ENCODE assay signal across 33 cellular contexts in genomic region chr4:74757136-74757535, GRCh38. TPM values are rescaled to one million over a fixed set of nuclear protein-coding genes. Genes with fewer than 3 reads are reported as not detected.
"Had no signal": no experiment of that assay in that cellular context is flagged by ENCODE, and none has a peak within 500 bp of the region (broad histone marks: within the 10 kb centered on the region; RNA-seq: fewer than 3 reads in every experiment).

No MANE protein-coding gene starts in this region.

- H2AFZ ChIP-seq: parathyroid adenoma had no signal

- H3K36me3 Mint-ChIP-seq: naive B cell; naive thymus-derived CD8-positive, alpha-beta T cell; stimulated activated memory B cell treated with anti-CD40 and anti-IgM and Interleukin-4, amounts not matched to agents 10 μg/mL and 1 μg/mL and 100 μg/mL, for 72 hours had no signal

- H3K79me2 ChIP-seq: parathyroid adenoma had no signal

- H3K4me2 ChIP-seq: smooth muscle cell had no signal

- H3K4me3 ChIP-seq: ovary, psoas muscle, right lobe of liver, skin epidermis, smooth muscle cell, spleen, suprapubic skin, testis, tibial artery, transverse colon, upper lobe of left lung, vagina had no signal

- H3K4me3 Mint-ChIP-seq: naive B cell; naive thymus-derived CD8-positive, alpha-beta T cell; natural killer cell treated with Interleukin-12 subunit alpha and Interleukin-12 subunit beta and Interleukin-15 and Interleukin-18, amount 100 ng/mL, for 72 hours; nephron progenitor cell; neural crest cell; stimulated activated memory B cell treated with anti-CD40 and anti-IgM and Interleukin-4, amounts not matched to agents 10 μg/mL and 1 μg/mL and 100 μg/mL, for 72 hours; stimulated activated naive CD8-positive, alpha-beta T cell treated with anti-CD3 and anti-CD28 coated beads, Interleukin-15, amount 100 ng/mL, for 72 hours had no signal

- DNase-seq: naive B cell; naive thymus-derived CD8-positive, alpha-beta T cell; nephron progenitor cell; occipital lobe; ovary; posterior cingulate gyrus; psoas muscle; right lobe of liver; spleen; stimulated activated CD4-positive, alpha-beta T cell treated with anti-CD3 and anti-CD28 coated beads, Interleukin-12 subunit alpha, Interleukin-12 subunit beta, amount 100 ng/mL, for 4 hours; stimulated activated CD4-positive, alpha-beta T cell treated with anti-CD3 and anti-CD28 coated beads, Interleukin-1b, Interleukin-23, amount 100 ng/mL, for 48 hours; stimulated activated CD4-positive, alpha-beta T cell treated with anti-CD3 and anti-CD28 coated beads, Interleukin-4, amount 100 ng/mL, for 1 hour; stimulated activated CD4-positive, alpha-beta T cell treated with anti-CD3 and anti-CD28 coated beads, Interleukin-4, amount 100 ng/mL, for 4 hours; stimulated activated CD8-positive, alpha-beta memory T cell treated with anti-CD3 and anti-CD28 coated beads, Interleukin-4, amount 100 ng/mL, for 48 hours; stimulated activated naive CD4-positive, alpha-beta T cell; stimulated activated naive CD8-positive, alpha-beta T cell treated with anti-CD3 and anti-CD28 coated beads, Interleukin-15, amount 100 ng/mL, for 72 hours; stimulated activated naive CD8-positive, alpha-beta T cell treated with anti-CD3 and anti-CD28 coated beads, Interleukin-15, Interleukin-2, amounts not matched to agents 100 U/mL and 50 U/mL, for 24 hours; substantia nigra; testis; tibial artery; transverse colon; upper lobe of left lung had no signal

- H3K4me1 Mint-ChIP-seq: naive thymus-derived CD8-positive, alpha-beta T cell; stimulated activated memory B cell treated with anti-CD40 and anti-IgM and Interleukin-4, amounts not matched to agents 10 μg/mL and 1 μg/mL and 100 μg/mL, for 72 hours; stimulated activated naive CD8-positive, alpha-beta T cell treated with anti-CD3 and anti-CD28 coated beads, Interleukin-15, amount 100 ng/mL, for 72 hours had no signal

- H3K27ac Mint-ChIP-seq: naive B cell; naive thymus-derived CD8-positive, alpha-beta T cell; natural killer cell treated with Interleukin-12 subunit alpha and Interleukin-12 subunit beta and Interleukin-15 and Interleukin-18, amount 100 ng/mL, for 72 hours; nephron progenitor cell; progenitor cell of endocrine pancreas; stimulated activated memory B cell treated with anti-CD40 and anti-IgM and Interleukin-4, amounts not matched to agents 10 μg/mL and 1 μg/mL and 100 μg/mL, for 72 hours had no signal

- H3K27me3 Mint-ChIP-seq: natural killer cell treated with Interleukin-12 subunit alpha and Interleukin-12 subunit beta and Interleukin-15 and Interleukin-18, amount 100 ng/mL, for 72 hours; stimulated activated naive CD8-positive, alpha-beta T cell treated with anti-CD3 and anti-CD28 coated beads, Interleukin-15, amount 100 ng/mL, for 72 hours had no signal

- H3K9me3 ChIP-seq: neutrophil, ovary, psoas muscle, right lobe of liver, spleen, suprapubic skin, testis, tibial artery, transverse colon, upper lobe of left lung, vagina had no signal

- H3K4me1 ChIP-seq: parathyroid adenoma, psoas muscle, right lobe of liver, spleen, testis, vagina had no signal

- ATAC-seq: naive thymus-derived CD8-positive, alpha-beta T cell; natural killer cell treated with Interleukin-12 subunit alpha and Interleukin-12 subunit beta and Interleukin-15 and Interleukin-18, amount 100 ng/mL, for 72 hours; psoas muscle; right cardiac atrium; right lobe of liver; stimulated activated memory B cell treated with anti-CD40 and anti-IgM and Interleukin-4, amounts not matched to agents 10 μg/mL and 1 μg/mL and 100 μg/mL, for 72 hours; stimulated activated naive CD8-positive, alpha-beta T cell treated with anti-CD3 and anti-CD28 coated beads, Interleukin-15, amount 100 ng/mL, for 72 hours; stimulated activated naive CD8-positive, alpha-beta T cell treated with anti-CD3 and anti-CD28 coated beads, Interleukin-15, Interleukin-2, amounts not matched to agents 100 U/mL and 50 U/mL, for 24 hours had no signal

- H3K9me3 Mint-ChIP-seq: nephron progenitor cell; stimulated activated memory B cell treated with anti-CD40 and anti-IgM and Interleukin-4, amounts not matched to agents 10 μg/mL and 1 μg/mL and 100 μg/mL, for 72 hours; stimulated activated naive CD8-positive, alpha-beta T cell treated with anti-CD3 and anti-CD28 coated beads, Interleukin-15, amount 100 ng/mL, for 72 hours had no signal

- H3K36me3 ChIP-seq: neutrophil, ovary, right lobe of liver, spleen, suprapubic skin, tibial artery, transverse colon, upper lobe of left lung, vagina had no signal

- H3K27ac ChIP-seq: neutrophil, ovary, parathyroid adenoma, psoas muscle, right lobe of liver, skin epidermis, spleen, suprapubic skin, testis, tibial artery, upper lobe of left lung, vagina had no signal

- H3K9ac ChIP-seq: parathyroid adenoma had no signal

- H3K27me3 ChIP-seq: neutrophil, ovary, right lobe of liver, spleen, suprapubic skin, testis, tibial artery, transverse colon, upper lobe of left lung, vagina had no signal

RNA-seq across cellular contexts. Expression of gene BTC, which starts 37.2 kb away (rescaled TPM):
- total RNA-seq: naive thymus-derived CD8-positive, alpha-beta T cell; natural killer cell treated with Interleukin-12 subunit alpha and Interleukin-12 subunit beta and Interleukin-15 and Interleukin-18, amount 100 ng/mL, for 72 hours; neural crest cell had no signal
- polyA plus RNA-seq: naive thymus-derived CD8-positive, alpha-beta T cell had no signal
